ENCODE assay signal across 8 cellular contexts in genomic region chr17:49494937-49495841, GRCh38. TPM values are rescaled to one million over a fixed set of nuclear protein-coding genes. Genes with fewer than 3 reads are reported as not detected.
DNase-seq lines count a peak whose midpoint lies in the region; ATAC-seq and TF ChIP-seq lines count a peak whose summit lies in the region.

NGFR (plus strand) TSS chr17:49495293; CDS start chr17:49495418, 125 bp downstream.

- H3K4me3 ChIP-seq in AG10803 (ENCODE audit: low read length) (peak within 1 kb of the TSS; percentile 9; the same call in 1 of the 2 replicates), mononuclear cell (ENCODE audit: low read length) (peak within 1 kb of the TSS; percentile 22)

- DNase-seq in AG10803 (ENCODE audit: low read depth) (no peak), NCI-H2196 (lab: John Stamatoyannopoulos, UW; ENCODE audit: unreplicated experiment) (peak; percentile 77), endothelial cell (ENCODE audit: low spot score) (peak; percentile 14), middle frontal gyrus (ENCODE audit: extremely low spot score, low spot score) (no peak)
- peak; percentile 42 for DNase-seq in activated CD8-positive, alpha-beta T cell treated with anti-CD3 and anti-CD28 coated beads for 36 hours
- peak; percentile 53 for DNase-seq in stimulated activated naive CD8-positive, alpha-beta T cell treated with anti-CD3 and anti-CD28 coated beads, Interleukin-15, Interleukin-2, amounts not matched to agents 100 U/mL and 50 U/mL, for 24 hours

- CTCF ChIA-PET in activated CD8-positive, alpha-beta T cell treated with anti-CD3 and anti-CD28 coated beads for 36 hours (lab: Charles Lee), result interaction anchor here (1.6 to 6.9 kb wide), 9 partner anchors 9 to 153 kb away, joined by 4 to 81 read pairs (median 8); no protein-coding TSS in a partner anchor

- peaks cover 32% of the 10 kb centered on the region for H3K4me1 ChIP-seq in mononuclear cell (ENCODE audit: insufficient read depth, low read length)

- no peaks in the 10 kb centered on the region for H3K36me3 Mint-ChIP-seq in activated CD8-positive, alpha-beta T cell treated with anti-CD3 and anti-CD28 coated beads for 36 hours (ENCODE audit: low read depth)
- no peaks in the 10 kb centered on the region for H3K36me3 Mint-ChIP-seq in endothelial cell (ENCODE audit: low read depth, unreplicated experiment)

- H3K27me3 Mint-ChIP-seq in activated CD8-positive, alpha-beta T cell treated with anti-CD3 and anti-CD28 coated beads for 36 hours, result peaks cover 52% of the 10 kb centered on the region
- peaks cover 18% of the 10 kb centered on the region for H3K27me3 Mint-ChIP-seq in endothelial cell (ENCODE audit: unreplicated experiment)

- peaks cover 44% of the 10 kb centered on the region for H3K27me3 ChIP-seq in mononuclear cell (ENCODE audit: insufficient read depth, low read length)

- POLR2A ChIA-PET in activated CD8-positive, alpha-beta T cell treated with anti-CD3 and anti-CD28 coated beads for 36 hours (lab: Charles Lee), result interaction anchor here (1.3 kb wide), 1 partner anchor 15 kb away, joined by 4 read pairs; no protein-coding TSS in a partner anchor

- intact Hi-C loops in activated CD8-positive, alpha-beta T cell treated with anti-CD3 and anti-CD28 coated beads for 36 hours (cut with micrococcal nuclease), result loop anchor here (10.0 kb wide), 1 partner anchor 60 kb away; no protein-coding TSS in a partner anchor

- no peaks in the 10 kb centered on the region for H3K9me3 ChIP-seq in mononuclear cell (ENCODE audit: low read depth, low read length)

- H3K4me3 Mint-ChIP-seq in activated CD8-positive, alpha-beta T cell treated with anti-CD3 and anti-CD28 coated beads for 36 hours, result peak within 1 kb of the TSS; percentile 63
- H3K4me3 Mint-ChIP-seq in endothelial cell (ENCODE audit: unreplicated experiment), result peak within 1 kb of the TSS; percentile 31

- no peaks in the 10 kb centered on the region for H3K9me3 Mint-ChIP-seq in activated CD8-positive, alpha-beta T cell treated with anti-CD3 and anti-CD28 coated beads for 36 hours
- no peaks in the 10 kb centered on the region for H3K9me3 Mint-ChIP-seq in endothelial cell (ENCODE audit: unreplicated experiment)

- H3K27ac Mint-ChIP-seq in activated CD8-positive, alpha-beta T cell treated with anti-CD3 and anti-CD28 coated beads for 36 hours, result no peak within 1 kb of the TSS
- H3K27ac Mint-ChIP-seq in endothelial cell (ENCODE audit: unreplicated experiment), result no peak within 1 kb of the TSS

- TF ChIP-seq CTCF in AG10803 (conservative IDR thresholded peaks at IDR 0.05; ENCODE audit: low read length), result no peak
- no peak for TF ChIP-seq CTCF in activated CD8-positive, alpha-beta T cell treated with anti-CD3 and anti-CD28 coated beads for 36 hours (IDR thresholded peaks at IDR 0.05)
- no peak for TF ChIP-seq CTCF in endothelial cell (IDR thresholded peaks at IDR 0.05; ENCODE audit: unreplicated experiment)

- peak; percentile 58 for ATAC-seq in GM19035 (IDR thresholded peaks at IDR 0.05; ENCODE audit: unreplicated experiment)
- ATAC-seq in activated CD8-positive, alpha-beta T cell treated with anti-CD3 and anti-CD28 coated beads for 36 hours, result peak; percentile 72
- peak; percentile 64 for ATAC-seq in stimulated activated naive CD8-positive, alpha-beta T cell treated with anti-CD3 and anti-CD28 coated beads, Interleukin-15, Interleukin-2, amounts not matched to agents 100 U/mL and 50 U/mL, for 24 hours

- peaks cover 22% of the 10 kb centered on the region for H3K4me1 Mint-ChIP-seq in activated CD8-positive, alpha-beta T cell treated with anti-CD3 and anti-CD28 coated beads for 36 hours (ENCODE audit: low read depth)
- H3K4me1 Mint-ChIP-seq in endothelial cell (ENCODE audit: unreplicated experiment), result peaks cover 7% of the 10 kb centered on the region

RNA-seq across cellular contexts. Expression of gene NGFR, which starts in this region (rescaled TPM):
- under 1 TPM in 1 of 2 experiments, not detected in 1; 0.09 TPM for total RNA-seq in activated CD8-positive, alpha-beta T cell treated with anti-CD3 and anti-CD28 coated beads for 36 hours
- 4.5 TPM for total RNA-seq in endothelial cell (ENCODE audit: unreplicated experiment)
- total RNA-seq in mononuclear cell, result 0.21 TPM

Comparison
In these comparisons a context has a peak if more than half of its experiments do, and no peak if none do; other contexts are left out.
1. Peak in DNase-seq and ATAC-seq in activated CD8-positive, alpha-beta T cell treated with anti-CD3 and anti-CD28 coated beads for 36 hours; RNA of the gene not detected or under 1 TPM.
2. DNase-seq: peak in NCI-H2196 (single experiment), endothelial cell (single experiment) and stimulated activated naive CD8-positive, alpha-beta T cell treated with anti-CD3 and anti-CD28 coated beads, Interleukin-15, Interleukin-2, amounts not matched to agents 100 U/mL and 50 U/mL, for 24 hours (single experiment); none in AG10803 (single experiment) and middle frontal gyrus (single experiment).
3. Peak in every context shown above with its lines, with median percentiles within 50 percentile points of each other: ATAC-seq.